In genomic region chr7:842436-843031, GRCh38 we compare ENCODE assay signal across 12 cellular contexts. TPM values are rescaled to one million over a fixed set of nuclear protein-coding genes. Genes with fewer than 3 reads are reported as not detected.
DNase-seq lines count a peak whose midpoint lies in the region; FAIRE-seq and TF ChIP-seq lines count a peak whose summit lies in the region.
"Had no signal": no experiment of that assay in that cellular context is flagged by ENCODE, and none has a peak within 500 bp of the region (broad histone marks: within the 10 kb centered on the region; RNA-seq: fewer than 3 reads in every experiment).

No MANE protein-coding gene starts in this region.

- no peak for FAIRE-seq in urothelium cell line (lab: Jason Lieb, UNC)

- no peak for TF ChIP-seq RAD21 in SK-N-SH (IDR thresholded peaks at IDR 0.05; ENCODE audit: low read length)

- peaks cover 4% of the 10 kb centered on the region for H4K20me1 ChIP-seq in SK-N-SH (ENCODE audit: insufficient read depth)

- TF ChIP-seq CTCF in SK-N-SH (IDR thresholded peaks at IDR 0.05) (no peak), fibroblast of villous mesenchyme (IDR thresholded peaks at IDR 0.05; ENCODE audit: insufficient read depth, low read depth, low read length) (no peak)

- no peak overlapping the region for H3K9ac ChIP-seq in SK-N-SH

- no peak overlapping the region for H3K4me2 ChIP-seq in SK-N-SH

- WGBS in SK-N-SH (ENCODE audit: low lambda C conversion rate) = 87% methylated on average over 8 of the region's 8 CpGs

- no peak for TF ChIP-seq EP300 in SK-N-SH (IDR thresholded peaks at IDR 0.05; ENCODE audit: borderline replicate concordance in 1 of 2, low read depth in 1 of 2, low read length in 1 of 2)

- H3K4me3 ChIP-seq in SK-N-SH (ENCODE audit: low read depth in 2 of 2, low read length in 1 of 2) (no peak overlapping the region), fibroblast of villous mesenchyme (ENCODE audit: low read depth, low read length) (no peak overlapping the region), muscle layer of duodenum (ENCODE audit: low read depth in 1 of 2, low read length in 2 of 2) (peak overlapping the region in 1 of 2 donors; percentile 16)

- H3K9me3 ChIP-seq in SK-N-SH = no peaks in the 10 kb centered on the region
- no peaks in the 10 kb centered on the region for H3K9me3 ChIP-seq in muscle layer of duodenum (ENCODE audit: control insufficient read depth in 1 of 2, low read length in 2 of 2)

- POLR2A ChIA-PET in SK-N-SH (lab: Yijun Ruan, JAX) = interaction anchor here (0.6 kb wide), 1 partner anchor 536 kb away, joined by 3 read pairs; no protein-coding TSS in a partner anchor

- peak; percentile 49 for DNase-seq in AG08396 (ENCODE audit: low spot score)
- peak; percentile 82 for DNase-seq in SK-N-SH
- DNase-seq in fibroblast of villous mesenchyme (ENCODE audit: low read depth) = peak; percentile 3
- DNase-seq in urothelium cell line (ENCODE audit: low spot score) = no peak
- DNase-seq in ACHN = no peak
- no peak for DNase-seq in HT-29 (ENCODE audit: low spot score)
- DNase-seq in DMS114 treated with DMSO at 0.1 percent for 48 hours (lab: John Stamatoyannopoulos, UW; ENCODE audit: unreplicated experiment) = no peak
- DNase-seq: activated naive CD8-positive, alpha-beta T cell treated with anti-CD3 and anti-CD28 coated beads, Interleukin-2, amount 10 ng/mL, durations not matched to agents 7 days and 5 days; KG1; NCI-H2081 treated with DMSO at 0.1 percent for 48 hours; T-helper 9 cell had no signal

- H2AFZ ChIP-seq in SK-N-SH (ENCODE audit: low read depth) = no peak overlapping the region

- H3K4me1 ChIP-seq in SK-N-SH (ENCODE audit: control insufficient read depth in 1 of 2, insufficient read depth in 2 of 2, low read depth in 1 of 2, low read length in 1 of 2) (peaks cover 0 to 10% of the 10 kb centered on the region in 2 experiments; a peak in 1 of 4 replicates), muscle layer of duodenum (ENCODE audit: control insufficient read depth in 1 of 2, insufficient read depth in 2 of 2, low read length in 2 of 2) (peaks cover 0 to 25% of the 10 kb centered on the region in 2 donors)

- peaks cover 66% of the 10 kb centered on the region for H3K79me2 ChIP-seq in SK-N-SH (ENCODE audit: insufficient read depth)

- H3F3A ChIP-seq in SK-N-SH (replicated peaks; ENCODE audit: insufficient read depth) = no peaks in the 10 kb centered on the region

- no peaks in the 10 kb centered on the region for H3K27me3 ChIP-seq in SK-N-SH (ENCODE audit: insufficient read depth)
- no peaks in the 10 kb centered on the region for H3K27me3 ChIP-seq in muscle layer of duodenum (ENCODE audit: low read depth, low read length)

- peak overlapping the region in 1 of 2 experiments; percentile 55; a peak in 1 of 4 replicates for H3K27ac ChIP-seq in SK-N-SH (ENCODE audit: low read depth in 2 of 2, low read length in 1 of 2)
- peak overlapping the region; percentile 34 for H3K27ac ChIP-seq in muscle layer of duodenum (ENCODE audit: low read length)

- in situ Hi-C loops in ACHN (cut with HindIII; ENCODE audit: low pct_ligation_motif_present, low pct_unique_long_range_greater_than_20kb, low sequenced_read_pairs) = no loop called here

- peaks cover 51 to 58% of the 10 kb centered on the region in 2 experiments for H3K36me3 ChIP-seq in SK-N-SH (replicated peaks in 1 of 2; ENCODE audit: control insufficient read depth in 1 of 2, insufficient read depth in 2 of 2, low read length in 1 of 2)
- peaks cover 25 to 30% of the 10 kb centered on the region in 2 donors for H3K36me3 ChIP-seq in muscle layer of duodenum (ENCODE audit: control insufficient read depth in 1 of 2, insufficient read depth in 2 of 2, low read length in 2 of 2)

- H3K9me2 ChIP-seq in SK-N-SH = no peaks in the 10 kb centered on the region

- CTCF ChIA-PET in SK-N-SH (lab: Yijun Ruan, JAX) = interaction anchor here (1.2 to 11.8 kb wide), 5 partner anchors 11 to 151 kb away, joined by 3 to 112 read pairs (median 5); partner anchors contain the start of genes GET4 and SUN1

TF ChIP-seq in SK-N-SH, 30 proteins besides CTCF, POLR2A, EP300 and RAD21:
- TF ChIP-seq GATA2 (CRISPR knock-in tag; IDR thresholded peaks at IDR 0.05) = peak; percentile 37; the same call in 1 of the 2 replicates
- no peak for TF ChIP-seq RXRA (IDR thresholded peaks at IDR 0.05; ENCODE audit: borderline replicate concordance, low read depth)
- TF ChIP-seq PBX3 (IDR thresholded peaks at IDR 0.05) = no peak
- peak; percentile 55; the same call in 1 of the 2 replicates for TF ChIP-seq MXI1 (IDR thresholded peaks at IDR 0.05; ENCODE audit: low read depth, low read length)

RNA-seq across cellular contexts. Expression of gene SUN1, which starts 10.3 kb away (rescaled TPM):
- polyA plus RNA-seq in SK-N-SH (2012; rRNA removed) = 369 and 560 TPM in 2 replicates
- polyA plus RNA-seq in SK-N-SH (2012; cell fraction: cytosol; rRNA removed) = 137 and 282 TPM in 2 replicates
- polyA plus RNA-seq in SK-N-SH (2012; cell fraction: nucleus; rRNA removed) = 1,170 and 1,470 TPM in 2 replicates
- total RNA-seq in fibroblast of villous mesenchyme = 73.4 and 85.4 TPM in 2 replicates
- 145 and 200 TPM in 2 replicates for total RNA-seq in HT-29 (2014; rRNA removed; shearing (Covaris generic))

RNA-seq across cellular contexts. Expression of gene GET4, which starts 33.8 kb away (rescaled TPM):
- polyA plus RNA-seq in SK-N-SH (2012; rRNA removed) = 63.1 and 65.4 TPM in 2 replicates
- 20.4 and 32.7 TPM in 2 replicates for polyA plus RNA-seq in SK-N-SH (2012; cell fraction: cytosol; rRNA removed)
- 341 and 380 TPM in 2 replicates for polyA plus RNA-seq in SK-N-SH (2012; cell fraction: nucleus; rRNA removed)
- 15.1 and 22.5 TPM in 2 replicates for total RNA-seq in fibroblast of villous mesenchyme
- total RNA-seq in HT-29 (2014; rRNA removed; shearing (Covaris generic)) = 228 and 253 TPM in 2 replicates

Comparison
In these comparisons a context has a peak if more than half of its experiments do, and no peak if none do; other contexts are left out.
1. DNase-seq: peak in AG08396 (single experiment), SK-N-SH (single experiment) and fibroblast of villous mesenchyme (single experiment); none in urothelium cell line (single experiment), ACHN (single experiment), HT-29 (single experiment) and DMS114 treated with DMSO at 0.1 percent for 48 hours (single experiment).